In genomic region chr4:124712417-124713212, GRCh38 we compare ENCODE assay signal across 8 cellular contexts. TPM values are rescaled to one million over a fixed set of nuclear protein-coding genes. Genes with fewer than 3 reads are reported as not detected.
A peak's percentile ranks its signal among the peaks of the same experiment; 100 is the strongest.
DNase-seq lines count a peak whose midpoint lies in the region; ATAC-seq, FAIRE-seq and TF ChIP-seq lines count a peak whose summit lies in the region.

Gene ANKRD50 (minus strand): TSS chr4:124712732. CDS start chr4:124710511, 2,221 bp downstream.

- DNase-seq in AG08395 (ENCODE audit: low spot score), result peak; percentile 93
- peak; percentile 56 for DNase-seq in NCI-H2196 (lab: John Stamatoyannopoulos, UW; ENCODE audit: unreplicated experiment)
- DNase-seq in activated CD4-positive, CD25-positive, alpha-beta regulatory T cell (lab: John Stamatoyannopoulos, UW), result peak; percentile 11 to 17 (median 15)
- peak; percentile 88 for DNase-seq in cerebellum (ENCODE audit: low spot score)
- peak; percentile 96 for DNase-seq in kidney
- peak; percentile 18 to 46 (median 41) for DNase-seq in stimulated activated CD4-positive, alpha-beta T cell treated with anti-CD3 and anti-CD28 coated beads, Interleukin-12 subunit alpha, Interleukin-12 subunit beta, amount 100 ng/mL, for 48 hours (ENCODE audit: low read depth in 2 of 3, low spot score in 1 of 3)

- no peaks in the 10 kb centered on the region for H3K9me3 ChIP-seq in kidney (ENCODE audit: control insufficient read depth in 1 of 2, low read length in 2 of 2)

- peaks cover 0 to 7% of the 10 kb centered on the region in 2 donors for H3K4me1 ChIP-seq in kidney (ENCODE audit: control insufficient read depth in 1 of 2, insufficient read depth in 1 of 2, low read depth in 1 of 2, low read length in 2 of 2)

- peak within 1 kb of the TSS; percentile 96 to 99 for H3K27ac ChIP-seq in kidney (ENCODE audit: low read depth in 2 of 2, low read length in 2 of 2)

- peak within 1 kb of the TSS; percentile 86 to 90 for H3K4me3 ChIP-seq in kidney (ENCODE audit: low read length in 2 of 2)

- no peaks in the 10 kb centered on the region for H3K36me3 ChIP-seq in kidney (ENCODE audit: control insufficient read depth in 1 of 2, insufficient read depth in 2 of 2, low read length in 2 of 2)

- no peak for FAIRE-seq in kidney (lab: Jason Lieb, UNC)

- TF ChIP-seq CTCF in kidney (IDR thresholded peaks at IDR 0.05; ENCODE audit: borderline replicate concordance, extremely low read depth, insufficient read depth), result no peak

- H3K9ac ChIP-seq in kidney (ENCODE audit: low read length in 2 of 2), result peak within 1 kb of the TSS; percentile 77 to 98

- intact Hi-C loops in kidney (cut with DNase I), result no loop called here

- ATAC-seq in GM18907 (IDR thresholded peaks at IDR 0.05; ENCODE audit: unreplicated experiment) (peak; percentile 83), HG03135 (IDR thresholded peaks at IDR 0.05; ENCODE audit: unreplicated experiment) (peak; percentile 76)

RNA-seq across cellular contexts. Expression of gene ANKRD50, which starts in this region (rescaled TPM):
- 84.3 TPM for total RNA-seq in cerebellum
- 12.1 TPM for total RNA-seq in kidney
- polyA plus RNA-seq in kidney (ENCODE audit: insufficient read depth, low read depth, low replicate concordance), result 2.7 TPM

Comparison
In these comparisons a context has a peak if more than half of its experiments do, and no peak if none do; other contexts are left out.
1. Peak in every context shown above with its lines: DNase-seq, ATAC-seq, H3K4me3 ChIP-seq and H3K27ac ChIP-seq.
2. DNase-seq: peak in every context shown above with its lines; median percentile 96 in kidney; 93 in AG08395; 88 in cerebellum; 56 in NCI-H2196; 41 in stimulated activated CD4-positive, alpha-beta T cell treated with anti-CD3 and anti-CD28 coated beads, Interleukin-12 subunit alpha, Interleukin-12 subunit beta, amount 100 ng/mL, for 48 hours; 15 in activated CD4-positive, CD25-positive, alpha-beta regulatory T cell.